11 cellular contexts compared by ENCODE assay signal in genomic region chr5:145637396-145637795, GRCh38.
"Had no signal": no experiment of that assay in that cellular context is flagged by ENCODE, and none has a peak within 500 bp of the region (broad histone marks: within the 10 kb centered on the region; RNA-seq: fewer than 3 reads in every experiment).

No MANE protein-coding gene starts in this region.

- H3K79me2 ChIP-seq: parathyroid adenoma had no signal

- H3K9ac ChIP-seq: parathyroid adenoma had no signal

- DNase-seq: activated CD4-positive, alpha-beta T cell treated with anti-CD3 and anti-CD28 coated beads, Interleukin-2, amount 10 ng/mL, durations not matched to agents 7 days and 5 days; activated naive CD8-positive, alpha-beta T cell treated with anti-CD3 and anti-CD28 coated beads, Interleukin-2, amount 10 ng/mL, durations not matched to agents 7 days and 5 days; aorta; dermis blood vessel endothelial cell; effector memory CD8-positive, alpha-beta T cell; hippocampal formation; mesenchymal stem cell; naive thymus-derived CD8-positive, alpha-beta T cell; stimulated activated CD4-positive, alpha-beta T cell treated with anti-CD3 and anti-CD28 coated beads, Interleukin-1b, Interleukin-23, amount 100 ng/mL, for 48 hours; T-helper 9 cell had no signal

- H3K27ac ChIP-seq: parathyroid adenoma had no signal

- H2AFZ ChIP-seq: parathyroid adenoma had no signal

- H3K4me1 ChIP-seq: parathyroid adenoma had no signal
